ENCODE assay signal across 2 cellular contexts in genomic region chr11:68863553-68864265, GRCh38.
TF ChIP-seq lines count a peak whose summit lies in the region.

No MANE protein-coding gene starts in this region.

TF ChIP-seq in IMR-90, 13 proteins besides CTCF, POLR2A, EP300 and RAD21:
- TF ChIP-seq MXI1 (IDR thresholded peaks at IDR 0.05; ENCODE audit: borderline replicate concordance, low read depth, low read length) (no peak), CHD1 (IDR thresholded peaks at IDR 0.05; ENCODE audit: low read depth, low read length) (no peak), ELK1 (IDR thresholded peaks at IDR 0.05; ENCODE audit: borderline replicate concordance, low read depth, low read length) (no peak), SMC3 (IDR thresholded peaks at IDR 0.05; ENCODE audit: low read depth, low read length) (no peak), MAFK (IDR thresholded peaks at IDR 0.05; ENCODE audit: low read depth, low read length) (no peak), CEBPB (IDR thresholded peaks at IDR 0.05; ENCODE audit: low read depth, low read length) (no peak), RFX5 (IDR thresholded peaks at IDR 0.05; ENCODE audit: low read depth, low read length) (no peak), NFE2L2 (IDR thresholded peaks at IDR 0.05; ENCODE audit: low read depth, low read length) (no peak), MAZ (IDR thresholded peaks at IDR 0.05; ENCODE audit: borderline replicate concordance, low read depth, low read length) (no peak), USF2 (IDR thresholded peaks at IDR 0.05; ENCODE audit: low read depth, low read length) (no peak), BHLHE40 (IDR thresholded peaks at IDR 0.05; ENCODE audit: low read depth, low read length) (no peak), FOS (IDR thresholded peaks at IDR 0.05; ENCODE audit: low read depth, low read length) (no peak), RCOR1 (IDR thresholded peaks at IDR 0.05; ENCODE audit: insufficient replicate concordance, low read length) (no peak)
TF ChIP-seq in IMR-90: peak in this region for 0.

TF ChIP-seq in K562, 482 proteins besides CTCF, POLR2A, EP300 and RAD21:
- TF ChIP-seq HMGN3 (IDR thresholded peaks at IDR 0.05; ENCODE audit: borderline replicate concordance, extremely low read depth, insufficient read length, low read depth, low read length) (no peak), TSHZ1 (CRISPR knock-in tag; IDR thresholded peaks at IDR 0.05) (no peak), CBX3 (IDR thresholded peaks at IDR 0.05; ENCODE audit: borderline replicate concordance in 1 of 2, low read length in 2 of 2) (peak in 1 of 2 experiments; percentile 78; a peak in 2 of 3 replicates), NFXL1 (CRISPR knock-in tag; IDR thresholded peaks at IDR 0.05) (no peak), MAFF (IDR thresholded peaks at IDR 0.05; ENCODE audit: low read length) (no peak), ZNF324 (CRISPR knock-in tag; IDR thresholded peaks at IDR 0.05) (peak; percentile 93), SRF (CRISPR knock-in tag; IDR thresholded peaks at IDR 0.05) (no peak), ZNF239 (CRISPR knock-in tag; IDR thresholded peaks at IDR 0.05) (no peak), POLR3A (IDR thresholded peaks at IDR 0.05; ENCODE audit: borderline replicate concordance, extremely low read depth, insufficient read depth, insufficient read length) (no peak)
